ENCODE assay signal across 11 cellular contexts in the genomic region with DNA sequence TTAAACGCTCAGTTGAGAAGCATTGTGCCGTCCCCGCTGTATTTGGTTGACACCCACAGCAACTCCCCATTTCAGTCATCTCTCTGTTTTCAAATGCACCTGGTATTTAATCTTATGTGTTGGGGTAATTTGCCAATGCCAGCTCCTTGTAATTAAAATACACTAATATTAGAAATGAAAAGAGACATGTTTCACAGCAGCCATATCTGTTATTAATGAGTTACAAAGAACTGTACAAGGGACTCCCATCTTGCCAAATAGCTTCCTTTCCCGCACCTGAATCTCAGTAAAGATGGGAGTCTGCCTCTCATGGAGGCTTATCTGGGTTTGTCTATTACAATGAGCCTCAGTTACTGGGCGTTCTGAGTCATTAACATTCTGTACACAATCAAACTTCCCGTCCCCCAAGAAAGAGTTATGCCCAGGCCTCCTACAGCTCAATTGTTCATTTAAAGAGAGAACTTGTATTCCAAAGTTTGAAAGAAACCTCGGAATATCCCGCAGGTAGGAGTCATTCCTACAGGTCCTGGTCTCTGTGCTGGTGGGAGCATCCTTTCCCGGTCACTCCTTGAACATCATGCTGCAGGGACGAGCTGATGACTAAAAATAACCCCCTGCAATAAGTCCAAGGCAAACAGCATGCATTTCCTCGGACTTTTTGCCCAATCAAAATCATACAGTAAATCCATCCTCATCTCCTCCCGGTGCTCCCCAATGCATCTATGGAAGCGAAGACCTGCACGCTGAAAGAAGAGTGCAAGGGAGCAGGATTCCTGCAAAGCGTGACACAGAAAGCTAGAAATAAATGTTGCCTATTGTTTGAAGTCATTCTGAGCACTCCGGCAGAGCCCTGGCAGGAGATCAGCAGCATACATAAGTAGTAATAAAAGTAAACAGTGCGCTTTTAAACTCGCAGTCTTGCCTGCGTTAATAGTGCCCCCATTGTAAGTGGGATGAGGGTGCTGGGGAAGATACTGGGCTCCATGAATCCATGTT. TPM values are rescaled to one million over a fixed set of nuclear protein-coding genes. Genes with fewer than 3 reads are reported as not detected.
A peak's percentile ranks its signal among the peaks of the same experiment; 100 is the strongest.
DNase-seq lines count a peak whose midpoint lies in the region; ATAC-seq and TF ChIP-seq lines count a peak whose summit lies in the region.
"Had no signal": no experiment of that assay in that cellular context is flagged by ENCODE, and none has a peak within 500 bp of the region (broad histone marks: within the 10 kb centered on the region; RNA-seq: fewer than 3 reads in every experiment).

No MANE protein-coding gene starts in this region.

- H3K27me3 ChIP-seq in left ventricle myocardium inferior (ENCODE audit: low read depth), result no peaks in the 10 kb centered on the region
- H3K27me3 ChIP-seq in uterus, result no peaks in the 10 kb centered on the region

- TF ChIP-seq POLR2A in uterus (IDR thresholded peaks at IDR 0.05), result no peak

- DNase-seq in left ventricle myocardium inferior (no peak), cardiac septum (ENCODE audit: low spot score) (no peak), dermis blood vessel endothelial cell (peak; percentile 43), midbrain (lab: John Stamatoyannopoulos, UW) (peak; percentile 50), uterus (no peak), GM13977 (ENCODE audit: low spot score) (no peak), NCI-H774 (lab: John Stamatoyannopoulos, UW) (no peak)
- DNase-seq: stimulated activated CD4-positive, alpha-beta T cell treated with anti-CD3 and anti-CD28 coated beads, Interleukin-1b, Interleukin-23, amount 100 ng/mL, for 48 hours had no signal

- no peak overlapping the region for H3K27ac ChIP-seq in left ventricle myocardium inferior (replicated peaks)
- peak overlapping the region; percentile 50 to 57 for H3K27ac ChIP-seq in uterus

- H3K9me3 ChIP-seq in left ventricle myocardium inferior (replicated peaks) (no peaks in the 10 kb centered on the region), uterus (no peaks in the 10 kb centered on the region)

- intact Hi-C loops in left ventricle myocardium inferior (cut with micrococcal nuclease), result loop anchor here (10.0 kb wide), 1 partner anchor 53 kb away; no protein-coding TSS in a partner anchor
- intact Hi-C loops in cardiac septum (cut with DNase I), result no loop called here
- intact Hi-C loops in uterus (cut with DNase I; ENCODE audit: low total_unique reads), result no loop called here

- no peaks in the 10 kb centered on the region for H3K36me3 ChIP-seq in left ventricle myocardium inferior
- no peaks in the 10 kb centered on the region for H3K36me3 ChIP-seq in uterus

- in situ Hi-C loops in GM13977 (cut with MboI; ENCODE audit: low pct_unique_long_range_greater_than_20kb, low sequenced_read_pairs, unreplicated experiment), result no loop called here

- H3K4me3 ChIP-seq in left ventricle myocardium inferior (peak overlapping the region; percentile 51), uterus (peak overlapping the region; percentile 17 to 33)

- TF ChIP-seq CTCF in left ventricle myocardium inferior (IDR thresholded peaks at IDR 0.05; ENCODE audit: borderline replicate concordance) (no peak), uterus (IDR thresholded peaks at IDR 0.05) (no peak), GM13977 (IDR thresholded peaks at IDR 0.05; ENCODE audit: extremely low read depth, insufficient read depth, missing control alignments) (no peak)

- no peak for ATAC-seq in GM21381 (IDR thresholded peaks at IDR 0.05; ENCODE audit: unreplicated experiment)

- H3K4me1 ChIP-seq in left ventricle myocardium inferior (no peaks in the 10 kb centered on the region), uterus (no peaks in the 10 kb centered on the region)

RNA-seq across cellular contexts. Expression of a gene that starts 0.9 kb away (rescaled TPM):
- total RNA-seq in left ventricle myocardium inferior (not detected), cardiac septum (0.86 TPM), dermis blood vessel endothelial cell (not detected in 2 replicates), uterus (10 to 100 TPM in 1 of 4 donors, 1 to 10 TPM in 3; 4.4 to 25.2 (median 6.9) TPM)
- total RNA-seq: activated T-helper 2 cell treated with anti-CD3 and anti-CD28 coated beads, Interferon-gamma antibody, Interleukin-2, Interleukin-4, amounts not matched to agents 10 μg/mL and 5 μg/mL and 100 μg/mL, durations not matched to agents 14 hours and 24 hours and 36 hours; B cell had no signal

Comparison
In these comparisons a context has a peak if more than half of its experiments do, and no peak if none do; other contexts are left out.
1. DNase-seq: peak in dermis blood vessel endothelial cell (single experiment) and midbrain (single experiment); none in left ventricle myocardium inferior (single experiment), cardiac septum (single experiment), uterus (0 of 2), GM13977 (single experiment) and NCI-H774 (single experiment).